Comparison of ENCODE assay signal across 8 cellular contexts in genomic region chrX:68807818-68808217, GRCh38. TPM values are rescaled to one million over a fixed set of nuclear protein-coding genes. Genes with fewer than 3 reads are reported as not detected.
DNase-seq lines count a peak whose midpoint lies in the region; ATAC-seq and TF ChIP-seq lines count a peak whose summit lies in the region.

No MANE protein-coding gene starts in this region.

- intact Hi-C loops in lower lobe of right lung (cut with DNase I) (no loop called here), sigmoid colon (cut with DNase I) (loop anchor here (2.0 to 10.0 kb wide), 2 partner anchors 75 to 293 kb away; no protein-coding TSS in a partner anchor), esophagus squamous epithelium (cut with DNase I) (loop anchor here (10.0 kb wide), 1 partner anchor 63 kb away; no protein-coding TSS in a partner anchor)

- peak; percentile 37 to 48 for ATAC-seq in lower lobe of right lung
- no peak for ATAC-seq in GM21423 (IDR thresholded peaks at IDR 0.05; ENCODE audit: unreplicated experiment)

- TF ChIP-seq POLR2A in sigmoid colon (IDR thresholded peaks at IDR 0.05) (no peak), esophagus squamous epithelium (IDR thresholded peaks at IDR 0.05) (no peak)

- H3K36me3 ChIP-seq in lower lobe of right lung: no peaks in the 10 kb centered on the region
- no peaks in the 10 kb centered on the region for H3K36me3 ChIP-seq in sigmoid colon
- no peaks in the 10 kb centered on the region for H3K36me3 ChIP-seq in esophagus squamous epithelium

- 25 to 46% methylated on average over 3 of the region's 3 CpGs for WGBS in sigmoid colon, 2 donors
- 28 to 53% methylated on average over 2 to 3 of the region's 3 CpGs for WGBS in esophagus squamous epithelium, 2 donors

- H3K9me3 ChIP-seq in lower lobe of right lung: no peaks in the 10 kb centered on the region
- no peaks in the 10 kb centered on the region for H3K9me3 ChIP-seq in sigmoid colon
- H3K9me3 ChIP-seq in esophagus squamous epithelium: no peaks in the 10 kb centered on the region

- in situ Hi-C loops in T47D (cut with HindIII; ENCODE audit: low pct_unique_long_range_greater_than_20kb, low sequenced_read_pairs): no loop called here

- H3K4me1 ChIP-seq in lower lobe of right lung (no peaks in the 10 kb centered on the region), sigmoid colon (no peaks in the 10 kb centered on the region), esophagus squamous epithelium (no peaks in the 10 kb centered on the region)

- no peaks in the 10 kb centered on the region for H3K27me3 ChIP-seq in lower lobe of right lung (ENCODE audit: low read depth)
- H3K27me3 ChIP-seq in sigmoid colon: no peaks in the 10 kb centered on the region
- H3K27me3 ChIP-seq in esophagus squamous epithelium: peaks cover 0 to 5% (median 0%) of the 10 kb centered on the region in 4 donors

- no peak overlapping the region for H3K4me3 ChIP-seq in lower lobe of right lung
- no peak overlapping the region for H3K4me3 ChIP-seq in sigmoid colon
- H3K4me3 ChIP-seq in esophagus squamous epithelium: no peak overlapping the region

- no peak for TF ChIP-seq EP300 in sigmoid colon (IDR thresholded peaks at IDR 0.05)

- TF ChIP-seq CTCF in lower lobe of right lung (IDR thresholded peaks at IDR 0.05): peak; percentile 44
- peak in 1 of 4 experiments; percentile 25 for TF ChIP-seq CTCF in sigmoid colon (IDR thresholded peaks at IDR 0.05)
- peak in 2 of 6 experiments; percentile 24 to 30 for TF ChIP-seq CTCF in esophagus squamous epithelium (IDR thresholded peaks at IDR 0.05)

- H3K27ac ChIP-seq in lower lobe of right lung (no peak overlapping the region), sigmoid colon (no peak overlapping the region), esophagus squamous epithelium (no peak overlapping the region)

- peak; percentile 23 for DNase-seq in CD1c-positive myeloid dendritic cell (ENCODE audit: extremely low spot score)
- peak; percentile 4 to 20 for DNase-seq in Kasumi-1 (lab: John Stamatoyannopoulos, UW)
- DNase-seq in T47D (ENCODE audit: low read depth in 1 of 2, low spot score in 1 of 2): peak; percentile 11 to 47
- no peak for DNase-seq in lower lobe of right lung
- DNase-seq in sigmoid colon: no peak
- no peak for DNase-seq in esophagus squamous epithelium (lab: John Stamatoyannopoulos, UW)
- DNase-seq in NCI-H748 (lab: John Stamatoyannopoulos, UW; ENCODE audit: unreplicated experiment): no peak

RNA-seq across cellular contexts. Expression of gene EFNB1, which starts 21.0 kb away (rescaled TPM):
- total RNA-seq in lower lobe of right lung: 36.5 TPM
- total RNA-seq in sigmoid colon: 10 to 100 TPM in 3 of 4 donors, 1 to 10 TPM in 1; 9.5 to 18.6 (median 14.6) TPM
- polyA plus RNA-seq in sigmoid colon: 10 to 100 TPM; 13.4 to 53.2 (median 16.2) TPM
- 10 to 100 TPM; 40.4 to 53.4 (median 46.7) TPM for total RNA-seq in esophagus squamous epithelium

Comparison
In these comparisons a context has a peak if more than half of its experiments do, and no peak if none do; other contexts are left out.
1. DNase-seq: peak in CD1c-positive myeloid dendritic cell (single experiment), Kasumi-1 (2 of 2) and T47D (2 of 2); none in lower lobe of right lung (single experiment), sigmoid colon (single experiment), esophagus squamous epithelium (single experiment) and NCI-H748 (single experiment).